27 cellular contexts compared by ENCODE assay signal in genomic region chr22:48689206-48689605, GRCh38.
"Had no signal": no experiment of that assay in that cellular context is flagged by ENCODE, and none has a peak within 500 bp of the region (broad histone marks: within the 10 kb centered on the region; RNA-seq: fewer than 3 reads in every experiment).

No MANE protein-coding gene starts in this region.

- H3K4me3 ChIP-seq: left lung, lung, mucosa of descending colon, pancreas, prostate gland, skin epidermis, stomach, testis, thyroid gland, upper lobe of right lung had no signal

- ATAC-seq: left colon; left lung; mucosa of descending colon; naive thymus-derived CD4-positive, alpha-beta T cell; natural killer cell treated with Interleukin-12 subunit alpha and Interleukin-12 subunit beta and Interleukin-15 and Interleukin-18, amount 100 ng/mL, for 72 hours; pancreas; sciatic nerve; stimulated activated naive B cell treated with anti-CD40 and anti-IgM and Interleukin-4, amounts not matched to agents 10 μg/mL and 1 μg/mL and 100 μg/mL, for 72 hours; stimulated activated naive CD8-positive, alpha-beta T cell treated with anti-CD3 and anti-CD28 coated beads, Interleukin-15, Interleukin-2, amounts not matched to agents 100 U/mL and 50 U/mL, for 24 hours had no signal

- H3K4me1 ChIP-seq: left lung, pancreas, prostate gland, stomach, thyroid gland, upper lobe of right lung had no signal

- H3K36me3 ChIP-seq: left lung, pancreas, prostate gland, stomach, thyroid gland, upper lobe of right lung had no signal

- H3K27ac ChIP-seq: left lung, pancreas, prostate gland, skin epidermis, stomach, testis, thyroid gland, upper lobe of right lung had no signal

- H3K27me3 ChIP-seq: left lung, pancreas, testis, thyroid gland, upper lobe of right lung had no signal

- H3K9me3 ChIP-seq: left lung, mucosa of descending colon, pancreas, prostate gland, stomach, testis, thyroid gland, upper lobe of right lung had no signal

- DNase-seq: hippocampal formation; kidney glomerular epithelial cell; left colon; mesendoderm; midbrain; naive thymus-derived CD4-positive, alpha-beta T cell; nucleus accumbens; retina; stimulated activated CD4-positive, alpha-beta T cell treated with anti-CD3 and anti-CD28 coated beads, Interleukin-12 subunit alpha, Interleukin-12 subunit beta, amount 100 ng/mL, for 4 hours; stimulated activated CD4-positive, alpha-beta T cell treated with anti-CD3 and anti-CD28 coated beads, Interleukin-15, amount 100 ng/mL, for 24 hours; stimulated activated CD4-positive, alpha-beta T cell treated with anti-CD3 and anti-CD28 coated beads, Interleukin-2, amount 100 ng/mL, for 24 hours; stimulated activated CD4-positive, alpha-beta T cell treated with anti-CD3 and anti-CD28 coated beads, Interleukin-4, amount 100 ng/mL, for 1 hour; stimulated activated naive B cell treated with anti-CD40 and anti-IgM and Interleukin-4, amounts not matched to agents 10 μg/mL and 1 μg/mL and 100 μg/mL, for 72 hours; stimulated activated naive CD8-positive, alpha-beta T cell treated with anti-CD3 and anti-CD28 coated beads, Interleukin-15, Interleukin-2, amounts not matched to agents 100 U/mL and 50 U/mL, for 24 hours; stomach; testis; thyroid gland; trophoblast cell; upper lobe of right lung had no signal
